35 cellular contexts compared by ENCODE assay signal in genomic region chr1:206978259-206978658, GRCh38. TPM values are rescaled to one million over a fixed set of nuclear protein-coding genes. Genes with fewer than 3 reads are reported as not detected.
"Had no signal": no experiment of that assay in that cellular context is flagged by ENCODE, and none has a peak within 500 bp of the region (broad histone marks: within the 10 kb centered on the region; RNA-seq: fewer than 3 reads in every experiment).

No MANE protein-coding gene starts in this region.

- H3K27ac Mint-ChIP-seq: activated CD4-positive, alpha-beta memory T cell treated with anti-CD3 and anti-CD28 coated beads, Interleukin-2, amount 10 ng/mL, durations not matched to agents 7 days and 5 days; activated CD8-positive, alpha-beta memory T cell treated with anti-CD3 and anti-CD28 coated beads, Interleukin-2, amount 10 ng/mL, durations not matched to agents 7 days and 5 days; activated naive CD4-positive, alpha-beta T cell treated with anti-CD3 and anti-CD28 coated beads, Interleukin-2, amount 10 ng/mL, durations not matched to agents 7 days and 5 days; activated naive CD8-positive, alpha-beta T cell; activated naive CD8-positive, alpha-beta T cell treated with anti-CD3 and anti-CD28 coated beads, Interleukin-2, amount 50 U/mL, for 24 hours; brain had no signal

- H3K36me3 Mint-ChIP-seq: activated CD8-positive, alpha-beta memory T cell treated with anti-CD3 and anti-CD28 coated beads, Interleukin-2, amount 10 ng/mL, durations not matched to agents 7 days and 5 days; activated naive CD4-positive, alpha-beta T cell treated with anti-CD3 and anti-CD28 coated beads, Interleukin-2, amount 10 ng/mL, durations not matched to agents 7 days and 5 days; activated naive CD8-positive, alpha-beta T cell; brain had no signal

- H3K4me3 Mint-ChIP-seq: activated CD4-positive, alpha-beta memory T cell treated with anti-CD3 and anti-CD28 coated beads, Interleukin-2, amount 10 ng/mL, durations not matched to agents 7 days and 5 days; activated CD8-positive, alpha-beta memory T cell treated with anti-CD3 and anti-CD28 coated beads, Interleukin-2, amount 10 ng/mL, durations not matched to agents 7 days and 5 days; activated naive CD4-positive, alpha-beta T cell treated with anti-CD3 and anti-CD28 coated beads, Interleukin-2, amount 10 ng/mL, durations not matched to agents 7 days and 5 days; activated naive CD8-positive, alpha-beta T cell; activated naive CD8-positive, alpha-beta T cell treated with anti-CD3 and anti-CD28 coated beads, Interleukin-2, amount 50 U/mL, for 24 hours; brain had no signal

- ATAC-seq: activated CD8-positive, alpha-beta memory T cell treated with anti-CD3 and anti-CD28 coated beads, Interleukin-2, amount 10 ng/mL, durations not matched to agents 7 days and 5 days; activated naive CD8-positive, alpha-beta T cell treated with anti-CD3 and anti-CD28 coated beads, Interleukin-2, amount 50 U/mL, for 24 hours had no signal

- H3K4me1 Mint-ChIP-seq: activated CD4-positive, alpha-beta memory T cell treated with anti-CD3 and anti-CD28 coated beads, Interleukin-2, amount 10 ng/mL, durations not matched to agents 7 days and 5 days; activated CD8-positive, alpha-beta memory T cell treated with anti-CD3 and anti-CD28 coated beads, Interleukin-2, amount 10 ng/mL, durations not matched to agents 7 days and 5 days; activated naive CD4-positive, alpha-beta T cell treated with anti-CD3 and anti-CD28 coated beads, Interleukin-2, amount 10 ng/mL, durations not matched to agents 7 days and 5 days; brain had no signal

- H3K27me3 Mint-ChIP-seq: activated naive CD8-positive, alpha-beta T cell; activated naive CD8-positive, alpha-beta T cell treated with anti-CD3 and anti-CD28 coated beads, Interleukin-2, amount 50 U/mL, for 24 hours had no signal

- DNase-seq: activated CD4-positive, alpha-beta memory T cell treated with anti-CD3 and anti-CD28 coated beads, Interleukin-2, amount 10 ng/mL, durations not matched to agents 7 days and 5 days; activated CD4-positive, alpha-beta T cell treated with anti-CD3 and anti-CD28 coated beads for 1 hour; activated CD4-positive, alpha-beta T cell treated with anti-CD3 and anti-CD28 coated beads for 48 hours; activated CD4-positive, CD25-positive, alpha-beta regulatory T cell; activated CD8-positive, alpha-beta memory T cell treated with anti-CD3 and anti-CD28 coated beads for 24 hours; activated CD8-positive, alpha-beta memory T cell treated with anti-CD3 and anti-CD28 coated beads, Interleukin-2, amount 10 ng/mL, durations not matched to agents 7 days and 5 days; activated CD8-positive, alpha-beta memory T cell treated with anti-CD3 and anti-CD28 coated beads, Interleukin-2, amount 50 U/mL, for 48 hours; activated effector memory CD4-positive, alpha-beta T cell treated with Interleukin-2 at 50 U/mL for 16 hours; activated naive CD4-positive, alpha-beta T cell treated with anti-CD3 and anti-CD28 coated beads, Interleukin-2, amount 10 ng/mL, durations not matched to agents 7 days and 5 days; activated naive CD8-positive, alpha-beta T cell treated with anti-CD3 and anti-CD28 coated beads, Interleukin-2, amount 50 U/mL, for 24 hours; activated T-cell treated with anti-CD3 and anti-CD28 coated beads, Interleukin-2, amount 50 U/mL, for 48 hours; anterior cingulate cortex; caudate nucleus; Kasumi-1; KBM-7; NCI-H1105; NCI-H1417 treated with DMSO at 0.1 percent for 48 hours; NCI-H187 treated with DMSO at 0.1 percent for 48 hours; NCI-H2081; NCI-H2171 treated with DMSO at 0.1 percent for 48 hours; NCI-H2227 treated with DMSO at 0.1 percent for 48 hours; NCI-H446; NCI-H510A treated with DMSO at 0.1 percent for 48 hours; NCI-H526 treated with DMSO at 0.1 percent for 48 hours; Right ventricle myocardium superior; SW 1271; T-helper 1 cell; T-helper 2 cell; T-helper 9 cell; WERI-Rb-1 had no signal

- H3K9me3 Mint-ChIP-seq: activated CD4-positive, alpha-beta memory T cell treated with anti-CD3 and anti-CD28 coated beads, Interleukin-2, amount 10 ng/mL, durations not matched to agents 7 days and 5 days; activated naive CD4-positive, alpha-beta T cell treated with anti-CD3 and anti-CD28 coated beads, Interleukin-2, amount 10 ng/mL, durations not matched to agents 7 days and 5 days; activated naive CD8-positive, alpha-beta T cell treated with anti-CD3 and anti-CD28 coated beads, Interleukin-2, amount 50 U/mL, for 24 hours; brain had no signal

- H3K36me3 ChIP-seq: WERI-Rb-1 had no signal

- H3K27ac ChIP-seq: WERI-Rb-1 had no signal

RNA-seq across cellular contexts. Expression of gene FCAMR, which starts 8.0 kb away (rescaled TPM):
- total RNA-seq: activated CD4-positive, alpha-beta memory T cell treated with anti-CD3 and anti-CD28 coated beads, Interleukin-2, amount 10 ng/mL, durations not matched to agents 7 days and 5 days; activated CD8-positive, alpha-beta memory T cell treated with anti-CD3 and anti-CD28 coated beads, Interleukin-2, amount 10 ng/mL, durations not matched to agents 7 days and 5 days; bronchial epithelial cell; M059J; OCI-LY7; Right ventricle myocardium superior had no signal

RNA-seq across cellular contexts. Expression of gene PIGR, which starts 32.0 kb away (rescaled TPM):
- total RNA-seq: activated CD4-positive, alpha-beta memory T cell treated with anti-CD3 and anti-CD28 coated beads, Interleukin-2, amount 10 ng/mL, durations not matched to agents 7 days and 5 days; M059J had no signal

RNA-seq across cellular contexts. Expression of gene C1orf116, which starts 54.3 kb away (rescaled TPM):
- total RNA-seq: activated CD8-positive, alpha-beta memory T cell treated with anti-CD3 and anti-CD28 coated beads, Interleukin-2, amount 10 ng/mL, durations not matched to agents 7 days and 5 days; M059J; OCI-LY7 had no signal

RNA-seq across cellular contexts. Expression of gene FCMR, which starts 56.5 kb away (rescaled TPM):
- total RNA-seq: bronchial epithelial cell had no signal
